ENCODE assay signal across 8 cellular contexts in genomic region chr14:90903101-90903500, GRCh38.
A peak's percentile ranks its signal among the peaks of the same experiment; 100 is the strongest.
DNase-seq lines count a peak whose midpoint lies in the region; ATAC-seq, FAIRE-seq and TF ChIP-seq lines count a peak whose summit lies in the region.

No MANE protein-coding gene starts in this region.

- H3K4me1 Mint-ChIP-seq in brain = peaks cover 10% of the 10 kb centered on the region

- DNase-seq in AML-193 (lab: John Stamatoyannopoulos, UW) = peak; percentile 43 to 48
- peak; percentile 20 for DNase-seq in GM19239 (ENCODE audit: insufficient read length, low spot score)
- peak; percentile 16 for DNase-seq in NCI-H1417 treated with DMSO at 0.1 percent for 48 hours (lab: John Stamatoyannopoulos, UW)
- DNase-seq in T1000 (lab: John Stamatoyannopoulos, UW) = peak; percentile 26
- DNase-seq in iPS-NIHi11 (ENCODE audit: low spot score) = peak; percentile 72
- DNase-seq in stimulated activated CD4-positive, alpha-beta T cell treated with anti-CD3 and anti-CD28 coated beads, Interleukin-12 subunit alpha, Interleukin-12 subunit beta, amount 100 ng/mL, for 48 hours (ENCODE audit: low read depth in 2 of 3, low spot score in 1 of 3) = peak; percentile 35 to 53 (median 36)

- TF ChIP-seq CTCF in brain (conservative IDR thresholded peaks at IDR 0.05) = peak; percentile 92 to 93

- peak overlapping the region in 1 of 5 experiments; percentile 17 for H3K27ac Mint-ChIP-seq in brain

- peak; percentile 86 for FAIRE-seq in GM19239 (lab: Jason Lieb, UNC)

- ATAC-seq in GM21529 (IDR thresholded peaks at IDR 0.05; ENCODE audit: unreplicated experiment) = no peak

- H3K36me3 Mint-ChIP-seq in brain = peaks cover 12% of the 10 kb centered on the region

- no peaks in the 10 kb centered on the region for H3K27me3 Mint-ChIP-seq in brain

- no peak overlapping the region for H3K4me3 Mint-ChIP-seq in brain

- no peaks in the 10 kb centered on the region for H3K9me3 Mint-ChIP-seq in brain

Comparison
In these comparisons a context has a peak if more than half of its experiments do, and no peak if none do; other contexts are left out.
1. DNase-seq: peak in every context shown above with its lines; median percentile 72 in iPS-NIHi11; 46 in AML-193; 36 in stimulated activated CD4-positive, alpha-beta T cell treated with anti-CD3 and anti-CD28 coated beads, Interleukin-12 subunit alpha, Interleukin-12 subunit beta, amount 100 ng/mL, for 48 hours; 26 in T1000; 20 in GM19239; 16 in NCI-H1417 treated with DMSO at 0.1 percent for 48 hours.